Comparison of ENCODE assay signal across 8 cellular contexts in the genomic region with DNA sequence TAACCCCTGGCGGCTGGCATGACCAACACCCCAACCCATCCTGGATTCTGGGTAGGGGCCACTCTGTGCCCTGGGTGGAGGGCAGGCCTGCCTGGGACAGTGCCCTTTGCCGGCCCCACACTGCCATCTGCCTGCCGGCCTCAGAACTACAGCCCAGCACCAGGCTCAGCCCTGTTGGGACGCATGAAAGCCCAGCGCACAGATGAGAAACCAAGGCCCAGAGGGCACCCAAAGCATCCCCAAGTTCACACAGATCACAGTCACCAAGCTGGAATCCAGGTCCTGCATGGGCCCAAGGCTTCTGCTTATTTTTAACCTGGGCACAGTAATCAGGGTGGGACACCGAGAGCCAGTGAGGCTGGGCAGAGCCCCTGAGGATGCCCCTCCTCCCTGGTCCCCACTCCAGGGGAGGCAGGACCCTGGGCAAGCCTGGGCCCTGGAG. TPM values are rescaled to one million over a fixed set of nuclear protein-coding genes. Genes with fewer than 3 reads are reported as not detected.
DNase-seq lines count a peak whose midpoint lies in the region; ATAC-seq, FAIRE-seq and TF ChIP-seq lines count a peak whose summit lies in the region.

No MANE protein-coding gene starts in this region.

- H3K36me3 ChIP-seq in adrenal gland (replicated peaks in 1 of 2), result peaks cover 0 to 27% of the 10 kb centered on the region in 2 donors
- peaks cover 32% of the 10 kb centered on the region for H3K36me3 ChIP-seq in left ventricle myocardium inferior

- peaks cover 0 to 13% (median 10%) of the 10 kb centered on the region in 3 donors for H3K9me3 Mint-ChIP-seq in T-cell

- TF ChIP-seq POLR2A in A549 (IDR thresholded peaks at IDR 0.05; ENCODE audit: low read length) (no peak), GM12892 (IDR thresholded peaks at IDR 0.05; ENCODE audit: low read depth, low read length) (no peak), adrenal gland (IDR thresholded peaks at IDR 0.05) (no peak)

- no peak overlapping the region for H3K4me3 ChIP-seq in A549
- no peak overlapping the region for H3K4me3 ChIP-seq in adrenal gland
- no peak overlapping the region for H3K4me3 ChIP-seq in left ventricle myocardium inferior

- peak; percentile 77 for TF ChIP-seq CTCF in A549 (IDR thresholded peaks at IDR 0.05)
- TF ChIP-seq CTCF in adrenal gland (IDR thresholded peaks at IDR 0.05), result peak; percentile 84 to 93 (median 90)
- TF ChIP-seq CTCF in left ventricle myocardium inferior (IDR thresholded peaks at IDR 0.05; ENCODE audit: borderline replicate concordance), result peak; percentile 96

- H3K4me3 Mint-ChIP-seq in T-cell, result no peak overlapping the region

- H3K27me3 Mint-ChIP-seq in T-cell, result no peaks in the 10 kb centered on the region

- H3K9me3 ChIP-seq in A549 (peaks cover 24% of the 10 kb centered on the region), adrenal gland (replicated peaks in 1 of 3) (peaks cover 0 to 10% (median 0%) of the 10 kb centered on the region in 3 donors), left ventricle myocardium inferior (replicated peaks) (peaks cover 29% of the 10 kb centered on the region)

- H3K36me3 Mint-ChIP-seq in T-cell, result peaks cover 19% of the 10 kb centered on the region

- H3K27ac ChIP-seq in A549 (0 out of 6 replicates have a peak overlapping the region, but pooled peaks of 1 of the 2 experiments have one; percentile 9), adrenal gland (no peak overlapping the region), left ventricle myocardium inferior (replicated peaks) (no peak overlapping the region)

- H3K4me2 ChIP-seq in A549, result no peak overlapping the region

- no peak for FAIRE-seq in A549 (lab: Jason Lieb, UNC)
- peak; percentile 89 for FAIRE-seq in GM12892 (lab: Jason Lieb, UNC)

- POLR2A ChIA-PET in A549 (lab: Yijun Ruan, JAX) (no interaction called here), T-cell (lab: Charles Lee) (interaction anchor here in 1 of 2 donors (0.6 kb wide), 1 partner anchor 64 kb away, joined by 3 read pairs; no protein-coding TSS in a partner anchor)

- intact Hi-C loops in adrenal gland (cut with DNase I), result loop anchor here in 1 of 2 donors (5.0 kb wide), 1 partner anchor 284 kb away; no protein-coding TSS in a partner anchor
- intact Hi-C loops in left ventricle myocardium inferior (cut with micrococcal nuclease), result loop anchor here (5.0 kb wide), 1 partner anchor 264 kb away; no protein-coding TSS in a partner anchor
- intact Hi-C loops in sciatic nerve (cut with DNase I), result loop anchor here (5.0 kb wide), 1 partner anchor 269 kb away; no protein-coding TSS in a partner anchor

- 17% methylated on average over 3 of the region's 6 CpGs for WGBS in A549 (ENCODE audit: missing lambda C conversion rate)
- 11 to 40% (median 29%) methylated on average over 4 to 6 of the region's 6 CpGs for WGBS in adrenal gland, 4 donors

- H3K4me1 Mint-ChIP-seq in T-cell, result no peaks in the 10 kb centered on the region

- CTCF ChIA-PET in A549 (lab: Yijun Ruan, JAX), result interaction anchor here (0.7 to 6.9 kb wide), 23 partner anchors 9 to 446 kb away, joined by 3 to 63 read pairs (median 4); no protein-coding TSS in a partner anchor
- CTCF ChIA-PET in T-cell (lab: Charles Lee), result no interaction called here

- peak; percentile 61 to 71 for DNase-seq in A549 (ENCODE audit: low read depth in 1 of 2, low spot score in 1 of 2)
- peak; percentile 81 for DNase-seq in GM12892 (ENCODE audit: insufficient read length)
- peak in 32 of 34 experiments; percentile 12 to 61 (median 42) for DNase-seq in T-cell
- peak; percentile 57 to 85 (median 70) for DNase-seq in adrenal gland
- peak; percentile 68 for DNase-seq in left ventricle myocardium inferior
- DNase-seq in sciatic nerve (ENCODE audit: low spot score), result peak; percentile 90

- no peaks in the 10 kb centered on the region for H3K27me3 ChIP-seq in adrenal gland
- no peaks in the 10 kb centered on the region for H3K27me3 ChIP-seq in left ventricle myocardium inferior (ENCODE audit: low read depth)

- TF ChIP-seq RAD21 in A549 (conservative IDR thresholded peaks at IDR 0.05 in 1 of 2, IDR thresholded peaks at IDR 0.05 in 1 of 2), result peak; percentile 84 to 90

- ATAC-seq in A549 (peak; percentile 25 to 85), HG03342 (IDR thresholded peaks at IDR 0.05; ENCODE audit: unreplicated experiment) (peak; percentile 73), T-cell (replicated peaks in 1 of 4) (peak; percentile 74 to 77 (median 75)), sciatic nerve (peak; percentile 85), HG03571 (IDR thresholded peaks at IDR 0.05; ENCODE audit: unreplicated experiment) (no peak)

- H3K27ac Mint-ChIP-seq in T-cell, result no peak overlapping the region

- no peak for TF ChIP-seq EP300 in A549 (IDR thresholded peaks at IDR 0.05)

- H3K4me1 ChIP-seq in A549 (no peaks in the 10 kb centered on the region), adrenal gland (replicated peaks in 1 of 2) (no peaks in the 10 kb centered on the region), left ventricle myocardium inferior (peaks cover 3% of the 10 kb centered on the region)

TF ChIP-seq in A549, 52 proteins besides CTCF, POLR2A, EP300 and RAD21:
- TF ChIP-seq MAZ (IDR thresholded peaks at IDR 0.05; ENCODE audit: borderline replicate concordance, low read depth, low read length), result no peak
- no peak for TF ChIP-seq KDM5A (IDR thresholded peaks at IDR 0.05)
- TF ChIP-seq ESRRA (IDR thresholded peaks at IDR 0.05; ENCODE audit: borderline replicate concordance, low read length), result peak; percentile 81
- TF ChIP-seq EHMT2 (IDR thresholded peaks at IDR 0.05; ENCODE audit: low read depth), result no peak
- TF ChIP-seq NPAS2 (CRISPR knock-in tag; IDR thresholded peaks at IDR 0.05; ENCODE audit: borderline replicate concordance), result no peak
- peak; percentile 12; the same call in 1 of the 2 replicates for TF ChIP-seq FOSB (CRISPR knock-in tag; IDR thresholded peaks at IDR 0.05)
- TF ChIP-seq SMC3 (IDR thresholded peaks at IDR 0.05), result peak; percentile 88

RNA-seq across cellular contexts. Expression of a gene that starts 26.2 kb away (rescaled TPM):
- 0.05 TPM in 1 of 2 replicates, not detected in the other for polyA plus RNA-seq in A549 (2011; rRNA removed)
- 0.07 and 0.12 TPM in 2 replicates for polyA plus RNA-seq in A549 (2012; cell fraction: cytosol; rRNA removed)
- 0.05 and 0.10 TPM in 2 replicates for polyA plus RNA-seq in A549 (2012; cell fraction: nucleus; rRNA removed)
- polyA plus RNA-seq in A549 (2017; fragmentation: RNase III; extraction: RNeasy Plus Mini Kit Qiagen cat#74134 plus additional on column Dnase treatment), result not detected in 3 replicates
- polyA minus RNA-seq in A549 (2011; rRNA and poly(A)+ RNA removed), result not detected in 2 replicates
- not detected for polyA plus RNA-seq in GM12892 (2012; ENCODE audit: missing spikeins)
- not detected for total RNA-seq in T-cell
- 1 to 10 TPM in 5 of 8 donors, under 1 TPM in 2, not detected in 1; 0.88 to 3.9 (median 1.6) TPM for total RNA-seq in adrenal gland
- 1 to 10 TPM in 2 of 3 donors, under 1 TPM in 1; 0.38 to 1.9 (median 1.1) TPM for polyA plus RNA-seq in adrenal gland
- 0.27 TPM for total RNA-seq in left ventricle myocardium inferior
- 28.1 TPM for total RNA-seq in sciatic nerve
